In genomic region chr7:16419126-16419525, GRCh38 we compare ENCODE assay signal across 1 cellular context.
TF ChIP-seq lines count a peak whose summit lies in the region.

No MANE protein-coding gene starts in this region.

TF ChIP-seq in K562, 482 proteins besides CTCF, POLR2A, EP300 and RAD21 (continues in another document):
- TF ChIP-seq DMBX1 (CRISPR knock-in tag; IDR thresholded peaks at IDR 0.05; ENCODE audit: borderline replicate concordance) = peak; percentile 97
- no peak for TF ChIP-seq HMG20B (CRISPR knock-in tag; IDR thresholded peaks at IDR 0.05)
- TF ChIP-seq RERE (CRISPR knock-in tag; IDR thresholded peaks at IDR 0.05; ENCODE audit: borderline replicate concordance) = no peak
- peak; percentile 71; the same call in 1 of the 2 replicates for TF ChIP-seq ZNF23 (CRISPR knock-in tag; IDR thresholded peaks at IDR 0.05)
- TF ChIP-seq, protein P1, sequence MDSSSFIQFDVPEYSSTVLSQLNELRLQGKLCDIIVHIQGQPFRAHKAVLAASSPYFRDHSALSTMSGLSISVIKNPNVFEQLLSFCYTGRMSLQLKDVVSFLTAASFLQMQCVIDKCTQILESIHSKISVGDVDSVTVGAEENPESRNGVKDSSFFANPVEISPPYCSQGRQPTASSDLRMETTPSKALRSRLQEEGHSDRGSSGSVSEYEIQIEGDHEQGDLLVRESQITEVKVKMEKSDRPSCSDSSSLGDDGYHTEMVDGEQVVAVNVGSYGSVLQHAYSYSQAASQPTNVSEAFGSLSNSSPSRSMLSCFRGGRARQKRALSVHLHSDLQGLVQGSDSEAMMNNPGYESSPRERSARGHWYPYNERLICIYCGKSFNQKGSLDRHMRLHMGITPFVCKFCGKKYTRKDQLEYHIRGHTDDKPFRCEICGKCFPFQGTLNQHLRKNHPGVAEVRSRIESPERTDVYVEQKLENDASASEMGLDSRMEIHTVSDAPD (CRISPR knock-in tag; IDR thresholded peaks at IDR 0.05) = 0 out of 2 replicates have a peak, but pooled peaks have one; percentile 51
- no peak for TF ChIP-seq RAD51 (IDR thresholded peaks at IDR 0.05; ENCODE audit: borderline replicate concordance, low read depth)
- no peak for TF ChIP-seq KDM1A (IDR thresholded peaks at IDR 0.05)
- 0 out of 2 replicates have a peak, but pooled peaks have one; percentile 51 for TF ChIP-seq ZKSCAN8 (CRISPR knock-in tag; IDR thresholded peaks at IDR 0.05)
- TF ChIP-seq, protein P2, sequence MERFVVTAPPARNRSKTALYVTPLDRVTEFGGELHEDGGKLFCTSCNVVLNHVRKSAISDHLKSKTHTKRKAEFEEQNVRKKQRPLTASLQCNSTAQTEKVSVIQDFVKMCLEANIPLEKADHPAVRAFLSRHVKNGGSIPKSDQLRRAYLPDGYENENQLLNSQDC (CRISPR knock-in tag; IDR thresholded peaks at IDR 0.05) = no peak
- TF ChIP-seq, protein P3, sequence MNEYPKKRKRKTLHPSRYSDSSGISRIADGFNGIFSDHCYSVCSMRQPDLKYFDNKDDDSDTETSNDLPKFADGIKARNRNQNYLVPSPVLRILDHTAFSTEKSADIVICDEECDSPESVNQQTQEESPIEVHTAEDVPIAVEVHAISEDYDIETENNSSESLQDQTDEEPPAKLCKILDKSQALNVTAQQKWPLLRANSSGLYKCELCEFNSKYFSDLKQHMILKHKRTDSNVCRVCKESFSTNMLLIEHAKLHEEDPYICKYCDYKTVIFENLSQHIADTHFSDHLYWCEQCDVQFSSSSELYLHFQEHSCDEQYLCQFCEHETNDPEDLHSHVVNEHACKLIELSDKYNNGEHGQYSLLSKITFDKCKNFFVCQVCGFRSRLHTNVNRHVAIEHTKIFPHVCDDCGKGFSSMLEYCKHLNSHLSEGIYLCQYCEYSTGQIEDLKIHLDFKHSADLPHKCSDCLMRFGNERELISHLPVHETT (CRISPR knock-in tag; conservative IDR thresholded peaks at IDR 0.05 in 1 of 2, IDR thresholded peaks at IDR 0.05 in 1 of 2) = peak in 1 of 2 experiments; percentile 93; a peak in 2 of 4 replicates
- TF ChIP-seq ZNF175 (CRISPR knock-in tag; IDR thresholded peaks at IDR 0.05; ENCODE audit: low read depth) = peak; percentile 83
- peak in 1 of 2 experiments; percentile 80; a peak in 2 of 4 replicates for TF ChIP-seq TEAD1 (CRISPR knock-in tag; IDR thresholded peaks at IDR 0.05)
- TF ChIP-seq MCM5 (IDR thresholded peaks at IDR 0.05; ENCODE audit: low read depth) = no peak
- peak; percentile 97 for TF ChIP-seq ZNF592 (IDR thresholded peaks at IDR 0.05)
- no peak for TF ChIP-seq ZNF134 (CRISPR knock-in tag; conservative IDR thresholded peaks at IDR 0.05)
- TF ChIP-seq NFIX (CRISPR knock-in tag; IDR thresholded peaks at IDR 0.05; ENCODE audit: low read depth) = peak; percentile 35
- no peak for TF ChIP-seq ZBTB1 (CRISPR knock-in tag; IDR thresholded peaks at IDR 0.05; ENCODE audit: borderline replicate concordance, low read depth)
- no peak for TF ChIP-seq NR3C1 (CRISPR knock-in tag; IDR thresholded peaks at IDR 0.05)
- TF ChIP-seq, protein P4, sequence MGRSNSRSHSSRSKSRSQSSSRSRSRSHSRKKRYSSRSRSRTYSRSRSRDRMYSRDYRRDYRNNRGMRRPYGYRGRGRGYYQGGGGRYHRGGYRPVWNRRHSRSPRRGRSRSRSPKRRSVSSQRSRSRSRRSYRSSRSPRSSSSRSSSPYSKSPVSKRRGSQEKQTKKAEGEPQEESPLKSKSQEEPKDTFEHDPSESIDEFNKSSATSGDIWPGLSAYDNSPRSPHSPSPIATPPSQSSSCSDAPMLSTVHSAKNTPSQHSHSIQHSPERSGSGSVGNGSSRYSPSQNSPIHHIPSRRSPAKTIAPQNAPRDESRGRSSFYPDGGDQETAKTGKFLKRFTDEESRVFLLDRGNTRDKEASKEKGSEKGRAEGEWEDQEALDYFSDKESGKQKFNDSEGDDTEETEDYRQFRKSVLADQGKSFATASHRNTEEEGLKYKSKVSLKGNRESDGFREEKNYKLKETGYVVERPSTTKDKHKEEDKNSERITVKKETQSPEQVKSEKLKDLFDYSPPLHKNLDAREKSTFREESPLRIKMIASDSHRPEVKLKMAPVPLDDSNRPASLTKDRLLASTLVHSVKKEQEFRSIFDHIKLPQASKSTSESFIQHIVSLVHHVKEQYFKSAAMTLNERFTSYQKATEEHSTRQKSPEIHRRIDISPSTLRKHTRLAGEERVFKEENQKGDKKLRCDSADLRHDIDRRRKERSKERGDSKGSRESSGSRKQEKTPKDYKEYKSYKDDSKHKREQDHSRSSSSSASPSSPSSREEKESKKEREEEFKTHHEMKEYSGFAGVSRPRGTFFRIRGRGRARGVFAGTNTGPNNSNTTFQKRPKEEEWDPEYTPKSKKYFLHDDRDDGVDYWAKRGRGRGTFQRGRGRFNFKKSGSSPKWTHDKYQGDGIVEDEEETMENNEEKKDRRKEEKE (IDR thresholded peaks at IDR 0.05; ENCODE audit: borderline replicate concordance in 1 of 2, control insufficient read depth in 1 of 2, low read depth in 2 of 2, low read length in 1 of 2) = no peak
- peak; percentile 74; the same call in 1 of the 2 replicates for TF ChIP-seq CREB5 (CRISPR knock-in tag; IDR thresholded peaks at IDR 0.05)
- peak; percentile 73; the same call in 1 of the 2 replicates for TF ChIP-seq ZNF444 (CRISPR knock-in tag; IDR thresholded peaks at IDR 0.05)
- TF ChIP-seq SIRT6 (IDR thresholded peaks at IDR 0.05; ENCODE audit: low read depth, low read length) = no peak
- no peak for TF ChIP-seq NUFIP1 (IDR thresholded peaks at IDR 0.05; ENCODE audit: partially characterized antibody)
- TF ChIP-seq BCL6 (CRISPR knock-in tag; IDR thresholded peaks at IDR 0.05) = no peak
- TF ChIP-seq SAP30 (IDR thresholded peaks at IDR 0.05; ENCODE audit: borderline replicate concordance, insufficient read depth, low read depth, low read length, poor library complexity, severe bottlenecking) = no peak
- no peak for TF ChIP-seq TOE1 (IDR thresholded peaks at IDR 0.05; ENCODE audit: borderline replicate concordance)
- no peak for TF ChIP-seq TOE1 (CRISPR knock-in tag; IDR thresholded peaks at IDR 0.05; ENCODE audit: borderline replicate concordance, low read depth)
- TF ChIP-seq ZNF644 (tag; IDR thresholded peaks at IDR 0.05; ENCODE audit: low read depth) = peak; percentile 88; the same call in 1 of the 2 replicates
- TF ChIP-seq RFX5 (IDR thresholded peaks at IDR 0.05; ENCODE audit: low read depth, low read length) = no peak
- no peak for TF ChIP-seq ZNF12 (CRISPR knock-in tag; IDR thresholded peaks at IDR 0.05)
- TF ChIP-seq TFAP4 (CRISPR knock-in tag; IDR thresholded peaks at IDR 0.05; ENCODE audit: borderline replicate concordance) = no peak
- no peak for TF ChIP-seq ZZZ3 (IDR thresholded peaks at IDR 0.05)
- no peak for TF ChIP-seq MTA1 (IDR thresholded peaks at IDR 0.05; ENCODE audit: borderline replicate concordance)
- TF ChIP-seq RHOXF2B (CRISPR knock-in tag; conservative IDR thresholded peaks at IDR 0.05) = peak; percentile 60; the same call in 1 of the 2 replicates
- TF ChIP-seq TCFL5 (CRISPR knock-in tag; conservative IDR thresholded peaks at IDR 0.05) = peak; percentile 81; the same call in 1 of the 2 replicates
- no peak for TF ChIP-seq PHB2 (IDR thresholded peaks at IDR 0.05; ENCODE audit: low read depth)
- TF ChIP-seq ELF2 (CRISPR knock-in tag; IDR thresholded peaks at IDR 0.05) = peak; percentile 77; the same call in 1 of the 2 replicates
- peak; percentile 89 for TF ChIP-seq TSHZ1 (CRISPR knock-in tag; IDR thresholded peaks at IDR 0.05)
- peak; percentile 82 for TF ChIP-seq ZBTB17 (CRISPR knock-in tag; IDR thresholded peaks at IDR 0.05)
